ENCODE assay signal across 8 cellular contexts in genomic region chrX:41084360-41085104, GRCh38. TPM values are rescaled to one million over a fixed set of nuclear protein-coding genes. Genes with fewer than 3 reads are reported as not detected.
A peak's percentile ranks its signal among the peaks of the same experiment; 100 is the strongest.
DNase-seq lines count a peak whose midpoint lies in the region; ATAC-seq, FAIRE-seq and TF ChIP-seq lines count a peak whose summit lies in the region.

No MANE protein-coding gene starts in this region.

- peaks cover 3% of the 10 kb centered on the region for H3K4me1 Mint-ChIP-seq in astrocyte (ENCODE audit: low read depth, unreplicated experiment)

- ATAC-seq in HG02973 (IDR thresholded peaks at IDR 0.05; ENCODE audit: unreplicated experiment), result peak; percentile 47
- peak; percentile 89 to 91 for ATAC-seq in right cardiac atrium
- peak; percentile 80 to 87 (median 82) for ATAC-seq in psoas muscle

- H3K9me3 ChIP-seq in astrocyte (ENCODE audit: insufficient read depth, low read depth, low read length), result no peaks in the 10 kb centered on the region
- no peaks in the 10 kb centered on the region for H3K9me3 ChIP-seq in right cardiac atrium (ENCODE audit: control insufficient read depth, low read length)
- no peaks in the 10 kb centered on the region for H3K9me3 ChIP-seq in psoas muscle

- FAIRE-seq in GM18507 (lab: Jason Lieb, UNC) (peak; percentile 100), astrocyte (lab: Jason Lieb, UNC) (peak; percentile 100), urothelium cell line (lab: Jason Lieb, UNC) (peak; percentile 87)

- H3K36me3 ChIP-seq in astrocyte (ENCODE audit: insufficient read depth, low read length) (no peaks in the 10 kb centered on the region), psoas muscle (ENCODE audit: insufficient read depth in 1 of 2, low read depth in 1 of 2) (no peaks in the 10 kb centered on the region)

- no peaks in the 10 kb centered on the region for H3K9me3 Mint-ChIP-seq in astrocyte (ENCODE audit: unreplicated experiment)

- no peaks in the 10 kb centered on the region for H3K27me3 Mint-ChIP-seq in astrocyte (ENCODE audit: low read depth, unreplicated experiment)

- peaks cover 33% of the 10 kb centered on the region for H4K20me1 ChIP-seq in astrocyte (ENCODE audit: insufficient read depth, low read length)

- WGBS in right cardiac atrium, result under 1% methylated on average over 65 of the region's 65 CpGs
- WGBS in psoas muscle, 3 donors, result 0% methylated on average over 19 to 65 of the region's 65 CpGs

- H3K27me3 ChIP-seq in astrocyte (ENCODE audit: insufficient read depth, low read length) (no peaks in the 10 kb centered on the region), right cardiac atrium (ENCODE audit: control insufficient read depth, insufficient read depth) (no peaks in the 10 kb centered on the region), psoas muscle (ENCODE audit: insufficient read depth in 3 of 3, low read length in 2 of 3) (no peaks in the 10 kb centered on the region)

- H3K4me3 ChIP-seq in astrocyte (ENCODE audit: insufficient read depth, low read depth, low read length) (peak overlapping the region; percentile 72), right cardiac atrium (ENCODE audit: low read length) (peak overlapping the region; percentile 92), psoas muscle (peak overlapping the region; percentile 96)

- peaks cover 43% of the 10 kb centered on the region for H3K79me2 ChIP-seq in astrocyte (ENCODE audit: insufficient read depth, low read length)

- no peaks in the 10 kb centered on the region for H3K36me3 Mint-ChIP-seq in astrocyte (ENCODE audit: low read depth, unreplicated experiment)

- H3K9ac ChIP-seq in astrocyte (ENCODE audit: low read length), result peak overlapping the region; percentile 100

- peak overlapping the region; percentile 91 for H3K4me2 ChIP-seq in astrocyte (ENCODE audit: low read length)

- DNase-seq in GM18507 (ENCODE audit: extremely low spot score, insufficient read length, low read depth) (peak; percentile 49), NCI-H1930 (lab: John Stamatoyannopoulos, UW) (peak; percentile 91 to 95), T-helper 22 cell (ENCODE audit: low read depth) (peak; percentile 96), astrocyte (ENCODE audit: low read depth) (peak; percentile 96), right cardiac atrium (peak; percentile 99), psoas muscle (peak; percentile 99 to 100), urothelium cell line (ENCODE audit: low spot score) (peak; percentile 88)

- intact Hi-C loops in right cardiac atrium (cut with DNase I) (no loop called here), psoas muscle (cut with DNase I) (loop anchor here in 1 of 2 donors (5.0 to 10.0 kb wide), 2 partner anchors 72 to 140 kb away; no protein-coding TSS in a partner anchor)

- peak overlapping the region; percentile 66 for H2AFZ ChIP-seq in astrocyte (ENCODE audit: low read depth, low read length)

- H3K27ac Mint-ChIP-seq in astrocyte (ENCODE audit: unreplicated experiment), result peak overlapping the region; percentile 99

- peak overlapping the region; percentile 86 for H3K4me3 Mint-ChIP-seq in astrocyte (ENCODE audit: unreplicated experiment)

- H3K4me1 ChIP-seq in astrocyte (ENCODE audit: insufficient read depth, low read length), result peaks cover 7% of the 10 kb centered on the region
- H3K4me1 ChIP-seq in right cardiac atrium (ENCODE audit: control insufficient read depth, insufficient read depth, low read length), result no peaks in the 10 kb centered on the region
- H3K4me1 ChIP-seq in psoas muscle, result peaks cover 18% of the 10 kb centered on the region

- TF ChIP-seq CTCF in astrocyte (IDR thresholded peaks at IDR 0.05; ENCODE audit: insufficient read depth, low read depth, low read length) (no peak), psoas muscle (IDR thresholded peaks at IDR 0.05) (no peak)

- H3K27ac ChIP-seq in astrocyte (ENCODE audit: low read depth, low read length) (peak overlapping the region; percentile 100), right cardiac atrium (ENCODE audit: low read length) (peak overlapping the region; percentile 99), psoas muscle (peak overlapping the region; percentile 100)

RNA-seq across cellular contexts. Expression of gene USP9X, which starts 0.7 kb away (rescaled TPM):
- 112 and 113 TPM in 2 replicates for total RNA-seq in astrocyte
- 10 to 100 TPM; 57.3 to 72.6 (median 62.3) TPM for total RNA-seq in right cardiac atrium
- polyA plus RNA-seq in right cardiac atrium, result 13.3 TPM
- 100 to 1,000 TPM in 3 of 4 donors, 10 to 100 TPM in 1; 87.4 to 138 (median 127) TPM for total RNA-seq in psoas muscle
- polyA plus RNA-seq in psoas muscle, result 10 to 100 TPM; 19.4 to 44.9 (median 24.6) TPM

Comparison
In these comparisons a context has a peak if more than half of its experiments do, and no peak if none do; other contexts are left out.
1. Peak in every context shown above with its lines: DNase-seq, ATAC-seq, H3K4me3 ChIP-seq and H3K27ac ChIP-seq.
2. DNase-seq: peak in every context shown above with its lines; median percentile 100 in psoas muscle; 99 in right cardiac atrium; 96 in T-helper 22 cell; 96 in astrocyte; 93 in NCI-H1930; 88 in urothelium cell line; 49 in GM18507.